ENCODE assay signal across 19 cellular contexts in the genomic region with DNA sequence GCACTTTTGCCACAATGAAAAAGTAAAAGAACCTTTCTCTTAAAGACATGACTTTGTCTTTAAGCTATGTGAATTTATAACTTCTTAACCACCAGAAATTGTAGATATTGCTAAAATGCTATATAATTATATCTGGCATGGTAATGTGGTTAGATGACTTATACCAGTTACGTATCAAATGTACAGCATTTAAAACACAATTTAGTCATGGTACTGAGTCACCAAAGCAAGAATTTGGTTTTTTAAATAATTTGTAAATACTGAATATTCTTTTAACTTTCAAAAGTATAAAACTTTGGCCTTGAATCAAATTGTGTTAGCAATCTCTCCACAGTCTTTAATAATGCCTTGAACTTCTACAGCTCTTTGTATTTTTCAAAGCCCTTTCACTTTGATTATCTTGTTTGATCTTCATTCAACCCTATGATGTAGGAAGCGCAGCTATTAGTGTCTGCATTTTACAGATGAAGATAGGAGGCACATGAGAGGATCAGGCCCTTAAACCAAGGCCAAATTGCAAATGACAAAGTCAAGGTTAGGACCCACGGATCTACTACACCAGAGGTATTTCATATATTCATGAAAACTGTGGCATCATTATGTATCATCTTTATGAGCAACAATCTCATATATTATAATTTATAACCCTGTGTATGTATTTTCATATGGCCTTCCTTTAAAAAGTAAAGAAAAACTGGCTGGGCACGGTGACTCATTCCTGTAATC. TPM values are rescaled to one million over a fixed set of nuclear protein-coding genes. Genes with fewer than 3 reads are reported as not detected.
DNase-seq lines count a peak whose midpoint lies in the region; ATAC-seq and TF ChIP-seq lines count a peak whose summit lies in the region.
"Had no signal": no experiment of that assay in that cellular context is flagged by ENCODE, and none has a peak within 500 bp of the region (broad histone marks: within the 10 kb centered on the region; RNA-seq: fewer than 3 reads in every experiment).

No MANE protein-coding gene starts in this region.

- intact Hi-C loops in head of caudate nucleus (cut with DNase I), result no loop called here

- peaks cover 8% of the 10 kb centered on the region for H3K27me3 Mint-ChIP-seq in HFFc6 (ENCODE audit: insufficient read depth)

- H3K27ac Mint-ChIP-seq in HFFc6, result peak overlapping the region; percentile 94
- H3K27ac Mint-ChIP-seq: activated CD4-positive, alpha-beta memory T cell treated with anti-CD3 and anti-CD28 coated beads, Interleukin-2, amount 10 ng/mL, durations not matched to agents 7 days and 5 days; IgD-negative memory B cell; nephron progenitor cell had no signal

- H3K36me3 Mint-ChIP-seq in HFFc6 (ENCODE audit: low read depth), result 0 out of 2 replicates have a peak, but pooled peaks cover 11% of the 10 kb centered on the region
- H3K36me3 Mint-ChIP-seq: IgD-negative memory B cell had no signal

- no peaks in the 10 kb centered on the region for H3K27me3 ChIP-seq in adipocyte (replicated peaks; ENCODE audit: control insufficient read depth, insufficient read depth, low read length)
- H3K27me3 ChIP-seq: adrenal gland, upper lobe of left lung had no signal

- H3K4me3 ChIP-seq in adipocyte (ENCODE audit: low read length) (no peak overlapping the region), fibroblast of villous mesenchyme (ENCODE audit: low read depth, low read length) (no peak overlapping the region)
- H3K4me3 ChIP-seq: adrenal gland, coronary artery, SK-N-MC, upper lobe of left lung had no signal

- TF ChIP-seq CTCF in HFFc6 (IDR thresholded peaks at IDR 0.05) (no peak), fibroblast of villous mesenchyme (IDR thresholded peaks at IDR 0.05; ENCODE audit: insufficient read depth, low read depth, low read length) (no peak)

- H3K4me1 ChIP-seq in adipocyte (ENCODE audit: control insufficient read depth, insufficient read depth, low read length), result peaks cover 8% of the 10 kb centered on the region

- H3K4me3 Mint-ChIP-seq in HFFc6, result peak overlapping the region; percentile 73
- H3K4me3 Mint-ChIP-seq: activated CD4-positive, alpha-beta memory T cell treated with anti-CD3 and anti-CD28 coated beads, Interleukin-2, amount 10 ng/mL, durations not matched to agents 7 days and 5 days; nephron progenitor cell had no signal

- peak; percentile 50 for DNase-seq in AG08395 (ENCODE audit: low spot score)
- DNase-seq in HFFc6, result peak; percentile 88
- DNase-seq in adipocyte (ENCODE audit: low read depth), result peak; percentile 83
- DNase-seq in fibroblast of villous mesenchyme (ENCODE audit: low read depth), result peak; percentile 56
- no peak for DNase-seq in head of caudate nucleus
- DNase-seq in stimulated activated naive CD4-positive, alpha-beta T cell treated with Interleukin-2 at 50 U/mL for 16 hours (lab: John Stamatoyannopoulos, UW), result no peak
- no peak for DNase-seq in cortex of kidney (lab: John Stamatoyannopoulos, UW)
- DNase-seq: activated CD4-positive, alpha-beta memory T cell treated with anti-CD3 and anti-CD28 coated beads, Interleukin-2, amount 10 ng/mL, durations not matched to agents 7 days and 5 days; adrenal gland; NCI-H1105 treated with DMSO at 0.1 percent for 48 hours; nephron progenitor cell; right cardiac atrium; stimulated activated CD4-positive, alpha-beta T cell treated with anti-CD3 and anti-CD28 coated beads, Interleukin-4, amount 100 ng/mL, for 1 hour; upper lobe of left lung had no signal

- ATAC-seq in HG03196 (IDR thresholded peaks at IDR 0.05; ENCODE audit: unreplicated experiment), result no peak
- ATAC-seq: right cardiac atrium had no signal

- H3K9ac ChIP-seq in adipocyte (ENCODE audit: low read length), result no peak overlapping the region

- no peaks in the 10 kb centered on the region for H3K9me3 ChIP-seq in adipocyte (ENCODE audit: control insufficient read depth, low read length)
- H3K9me3 ChIP-seq: adrenal gland, upper lobe of left lung had no signal

- H3K4me1 Mint-ChIP-seq in HFFc6 (ENCODE audit: low read depth), result peaks cover 49% of the 10 kb centered on the region

- no peaks in the 10 kb centered on the region for H3K9me3 Mint-ChIP-seq in HFFc6
- H3K9me3 Mint-ChIP-seq: activated CD4-positive, alpha-beta memory T cell treated with anti-CD3 and anti-CD28 coated beads, Interleukin-2, amount 10 ng/mL, durations not matched to agents 7 days and 5 days; IgD-negative memory B cell; nephron progenitor cell had no signal

- no peaks in the 10 kb centered on the region for H3K36me3 ChIP-seq in adipocyte (ENCODE audit: control insufficient read depth, insufficient read depth, low read length, severe bottlenecking)
- H3K36me3 ChIP-seq: adrenal gland, upper lobe of left lung had no signal

RNA-seq across cellular contexts. Expression of gene SYTL2, which starts 4.4 kb away (rescaled TPM):
- total RNA-seq in HFFc6 (2021; fragmentation: NEBNext Ultra II Directional; extraction: Animal tissue kit (Norgen Biotek cat#: 25700)), result 10 to 100 TPM; 23.2 to 39.5 (median 27.4) TPM
- 10.8 and 28.3 TPM in 2 replicates for total RNA-seq in fibroblast of villous mesenchyme

RNA-seq across cellular contexts. Expression of gene CCDC83, which starts 39.8 kb away (rescaled TPM):
- total RNA-seq in HFFc6 (2021; fragmentation: NEBNext Ultra II Directional; extraction: Animal tissue kit (Norgen Biotek cat#: 25700)), result not detected
- not detected in 2 replicates for total RNA-seq in fibroblast of villous mesenchyme
- total RNA-seq: activated CD4-positive, alpha-beta memory T cell treated with anti-CD3 and anti-CD28 coated beads, Interleukin-2, amount 10 ng/mL, durations not matched to agents 7 days and 5 days; adrenal gland; lower leg skin; right cardiac atrium; upper lobe of left lung had no signal

Comparison
In these comparisons a context has a peak if more than half of its experiments do, and no peak if none do; other contexts are left out.
1. DNase-seq: peak in AG08395 (single experiment), HFFc6 (single experiment), adipocyte (single experiment) and fibroblast of villous mesenchyme (single experiment); none in head of caudate nucleus (0 of 42), stimulated activated naive CD4-positive, alpha-beta T cell treated with Interleukin-2 at 50 U/mL for 16 hours (single experiment) and cortex of kidney (single experiment).